Comparison of ENCODE assay signal across 16 cellular contexts in the genomic region with DNA sequence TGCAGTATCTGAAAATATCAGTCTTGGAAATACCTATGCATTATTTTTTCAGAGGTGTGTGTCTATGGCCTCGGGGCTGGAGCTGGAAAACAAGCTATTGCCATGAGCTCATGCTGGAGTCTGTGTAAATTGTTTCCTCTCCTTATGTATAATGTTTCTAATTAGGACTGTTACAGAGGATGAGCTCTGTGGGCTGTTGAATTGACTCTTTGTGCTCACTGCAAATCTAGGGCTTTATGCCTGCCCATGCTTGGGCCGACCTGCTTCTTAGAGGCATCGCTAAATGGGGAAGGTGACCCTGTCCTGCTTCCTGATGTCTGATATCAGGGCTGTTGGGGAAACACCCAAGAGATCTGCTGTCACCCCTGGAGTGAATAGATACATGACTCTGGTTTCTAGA.
A peak's percentile ranks its signal among the peaks of the same experiment; 100 is the strongest.
DNase-seq lines count a peak whose midpoint lies in the region; TF ChIP-seq lines count a peak whose summit lies in the region.
"Had no signal": no experiment of that assay in that cellular context is flagged by ENCODE, and none has a peak within 500 bp of the region (broad histone marks: within the 10 kb centered on the region; RNA-seq: fewer than 3 reads in every experiment).

No MANE protein-coding gene starts in this region.

- intact Hi-C loops in testis (cut with DNase I; ENCODE audit: low total_unique reads) (no loop called here), tibial artery (cut with DNase I; ENCODE audit: low total_unique reads) (no loop called here)

- no peaks in the 10 kb centered on the region for H3K36me3 Mint-ChIP-seq in brain

- no peaks in the 10 kb centered on the region for H3K4me1 ChIP-seq in testis
- H3K4me1 ChIP-seq in tibial artery = no peaks in the 10 kb centered on the region

- H3K36me3 ChIP-seq in testis (ENCODE audit: low read depth, missing control alignments) (no peaks in the 10 kb centered on the region), tibial artery (no peaks in the 10 kb centered on the region)
- H3K36me3 ChIP-seq: BLaER1 treated with 17β-estradiol and CSF1 and Interleukin-3, amounts not matched to agents 10 nM and 100 nM had no signal

- H3K4me3 ChIP-seq in testis = no peak overlapping the region
- no peak overlapping the region for H3K4me3 ChIP-seq in tibial artery
- H3K4me3 ChIP-seq: BLaER1 treated with 17β-estradiol and CSF1 and Interleukin-3, amounts not matched to agents 10 nM and 100 nM had no signal

- H3K9me3 Mint-ChIP-seq in brain = peaks cover 6 to 23% (median 8%) of the 10 kb centered on the region in 5 experiments

- no peaks in the 10 kb centered on the region for H3K9me3 ChIP-seq in testis
- H3K9me3 ChIP-seq in tibial artery = peaks cover 0 to 3% (median 0%) of the 10 kb centered on the region in 3 donors

- H3K27ac Mint-ChIP-seq in brain = peak overlapping the region in 3 of 5 experiments; percentile 44 to 93 (median 45)

- no peak overlapping the region for H3K4me3 Mint-ChIP-seq in brain

- WGBS in testis, 2 donors = 47 to 70% methylated on average over 3 of the region's 3 CpGs

- TF ChIP-seq CTCF in brain (conservative IDR thresholded peaks at IDR 0.05) (no peak), testis (IDR thresholded peaks at IDR 0.05) (no peak), tibial artery (IDR thresholded peaks at IDR 0.05) (no peak)

- TF ChIP-seq POLR2A in testis (IDR thresholded peaks at IDR 0.05) = no peak

- H3K27me3 ChIP-seq in layer of hippocampus (ENCODE audit: control insufficient read depth, insufficient read depth, low read length) = no peaks in the 10 kb centered on the region
- H3K27me3 ChIP-seq in testis = no peaks in the 10 kb centered on the region
- no peaks in the 10 kb centered on the region for H3K27me3 ChIP-seq in tibial artery
- H3K27me3 ChIP-seq: BLaER1 treated with 17β-estradiol and CSF1 and Interleukin-3, amounts not matched to agents 10 nM and 100 nM had no signal

- peaks cover 23% of the 10 kb centered on the region for H3K4me1 Mint-ChIP-seq in brain

- H3K27me3 Mint-ChIP-seq in brain = peaks cover 9% of the 10 kb centered on the region

- DNase-seq in NCI-H2107 treated with DMSO at 0.1 percent for 48 hours (lab: John Stamatoyannopoulos, UW; ENCODE audit: unreplicated experiment) = peak; percentile 28
- DNase-seq in NCI-H2107 (lab: John Stamatoyannopoulos, UW) = no peak
- peak; percentile 23 for DNase-seq in testis
- DNase-seq in NAMALWA (ENCODE audit: low spot score) = no peak
- no peak for DNase-seq in tibial artery
- no peak for DNase-seq in activated CD4-positive, alpha-beta T cell treated with anti-CD3 and anti-CD28 coated beads for 4 hours
- DNase-seq: DMS 273 treated with DMSO at 0.1 percent for 48 hours, KG1, NCI-H1105 treated with DMSO at 0.1 percent for 48 hours, NCI-H2029 treated with DMSO at 0.1 percent for 48 hours, NCI-H82, SHP77 had no signal

- H3K27ac ChIP-seq in layer of hippocampus (ENCODE audit: low read depth, low read length) = peak overlapping the region; percentile 97
- peak overlapping the region in 1 of 2 donors; percentile 24 for H3K27ac ChIP-seq in testis
- no peak overlapping the region for H3K27ac ChIP-seq in tibial artery
- H3K27ac ChIP-seq: 22Rv1; BLaER1 treated with 17β-estradiol and CSF1 and Interleukin-3, amounts not matched to agents 10 nM and 100 nM had no signal

Comparison
In these comparisons a context has a peak if more than half of its experiments do, and no peak if none do; other contexts are left out.
1. DNase-seq: peak in NCI-H2107 treated with DMSO at 0.1 percent for 48 hours (single experiment) and testis (single experiment); none in NCI-H2107 (single experiment), NAMALWA (single experiment), tibial artery (0 of 2) and activated CD4-positive, alpha-beta T cell treated with anti-CD3 and anti-CD28 coated beads for 4 hours (0 of 2).